ENCODE assay signal across 1 cellular context in the genomic region with DNA sequence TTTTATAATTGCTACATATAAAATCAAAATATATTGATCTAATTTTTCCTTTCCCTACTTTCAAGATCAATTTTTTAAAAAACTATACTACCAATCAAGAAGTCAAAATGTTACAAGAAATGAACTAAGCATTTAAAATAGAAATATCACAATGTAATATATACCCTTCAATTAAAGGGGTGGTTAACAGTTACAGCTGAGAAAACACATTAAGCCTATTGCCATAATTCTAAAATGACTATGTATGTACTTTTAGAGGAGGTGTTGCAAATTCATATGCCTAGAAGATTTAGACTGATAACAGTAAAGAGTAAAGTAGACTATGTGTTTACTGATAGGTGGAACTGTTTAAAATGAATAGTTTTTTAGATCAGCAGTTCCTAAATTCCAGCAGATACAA.
TF ChIP-seq lines count a peak whose summit lies in the region.

No MANE protein-coding gene starts in this region.

TF ChIP-seq in GM23338, 12 proteins besides CTCF, POLR2A, EP300 and RAD21 (continued from another document):
- TF ChIP-seq, protein P1, sequence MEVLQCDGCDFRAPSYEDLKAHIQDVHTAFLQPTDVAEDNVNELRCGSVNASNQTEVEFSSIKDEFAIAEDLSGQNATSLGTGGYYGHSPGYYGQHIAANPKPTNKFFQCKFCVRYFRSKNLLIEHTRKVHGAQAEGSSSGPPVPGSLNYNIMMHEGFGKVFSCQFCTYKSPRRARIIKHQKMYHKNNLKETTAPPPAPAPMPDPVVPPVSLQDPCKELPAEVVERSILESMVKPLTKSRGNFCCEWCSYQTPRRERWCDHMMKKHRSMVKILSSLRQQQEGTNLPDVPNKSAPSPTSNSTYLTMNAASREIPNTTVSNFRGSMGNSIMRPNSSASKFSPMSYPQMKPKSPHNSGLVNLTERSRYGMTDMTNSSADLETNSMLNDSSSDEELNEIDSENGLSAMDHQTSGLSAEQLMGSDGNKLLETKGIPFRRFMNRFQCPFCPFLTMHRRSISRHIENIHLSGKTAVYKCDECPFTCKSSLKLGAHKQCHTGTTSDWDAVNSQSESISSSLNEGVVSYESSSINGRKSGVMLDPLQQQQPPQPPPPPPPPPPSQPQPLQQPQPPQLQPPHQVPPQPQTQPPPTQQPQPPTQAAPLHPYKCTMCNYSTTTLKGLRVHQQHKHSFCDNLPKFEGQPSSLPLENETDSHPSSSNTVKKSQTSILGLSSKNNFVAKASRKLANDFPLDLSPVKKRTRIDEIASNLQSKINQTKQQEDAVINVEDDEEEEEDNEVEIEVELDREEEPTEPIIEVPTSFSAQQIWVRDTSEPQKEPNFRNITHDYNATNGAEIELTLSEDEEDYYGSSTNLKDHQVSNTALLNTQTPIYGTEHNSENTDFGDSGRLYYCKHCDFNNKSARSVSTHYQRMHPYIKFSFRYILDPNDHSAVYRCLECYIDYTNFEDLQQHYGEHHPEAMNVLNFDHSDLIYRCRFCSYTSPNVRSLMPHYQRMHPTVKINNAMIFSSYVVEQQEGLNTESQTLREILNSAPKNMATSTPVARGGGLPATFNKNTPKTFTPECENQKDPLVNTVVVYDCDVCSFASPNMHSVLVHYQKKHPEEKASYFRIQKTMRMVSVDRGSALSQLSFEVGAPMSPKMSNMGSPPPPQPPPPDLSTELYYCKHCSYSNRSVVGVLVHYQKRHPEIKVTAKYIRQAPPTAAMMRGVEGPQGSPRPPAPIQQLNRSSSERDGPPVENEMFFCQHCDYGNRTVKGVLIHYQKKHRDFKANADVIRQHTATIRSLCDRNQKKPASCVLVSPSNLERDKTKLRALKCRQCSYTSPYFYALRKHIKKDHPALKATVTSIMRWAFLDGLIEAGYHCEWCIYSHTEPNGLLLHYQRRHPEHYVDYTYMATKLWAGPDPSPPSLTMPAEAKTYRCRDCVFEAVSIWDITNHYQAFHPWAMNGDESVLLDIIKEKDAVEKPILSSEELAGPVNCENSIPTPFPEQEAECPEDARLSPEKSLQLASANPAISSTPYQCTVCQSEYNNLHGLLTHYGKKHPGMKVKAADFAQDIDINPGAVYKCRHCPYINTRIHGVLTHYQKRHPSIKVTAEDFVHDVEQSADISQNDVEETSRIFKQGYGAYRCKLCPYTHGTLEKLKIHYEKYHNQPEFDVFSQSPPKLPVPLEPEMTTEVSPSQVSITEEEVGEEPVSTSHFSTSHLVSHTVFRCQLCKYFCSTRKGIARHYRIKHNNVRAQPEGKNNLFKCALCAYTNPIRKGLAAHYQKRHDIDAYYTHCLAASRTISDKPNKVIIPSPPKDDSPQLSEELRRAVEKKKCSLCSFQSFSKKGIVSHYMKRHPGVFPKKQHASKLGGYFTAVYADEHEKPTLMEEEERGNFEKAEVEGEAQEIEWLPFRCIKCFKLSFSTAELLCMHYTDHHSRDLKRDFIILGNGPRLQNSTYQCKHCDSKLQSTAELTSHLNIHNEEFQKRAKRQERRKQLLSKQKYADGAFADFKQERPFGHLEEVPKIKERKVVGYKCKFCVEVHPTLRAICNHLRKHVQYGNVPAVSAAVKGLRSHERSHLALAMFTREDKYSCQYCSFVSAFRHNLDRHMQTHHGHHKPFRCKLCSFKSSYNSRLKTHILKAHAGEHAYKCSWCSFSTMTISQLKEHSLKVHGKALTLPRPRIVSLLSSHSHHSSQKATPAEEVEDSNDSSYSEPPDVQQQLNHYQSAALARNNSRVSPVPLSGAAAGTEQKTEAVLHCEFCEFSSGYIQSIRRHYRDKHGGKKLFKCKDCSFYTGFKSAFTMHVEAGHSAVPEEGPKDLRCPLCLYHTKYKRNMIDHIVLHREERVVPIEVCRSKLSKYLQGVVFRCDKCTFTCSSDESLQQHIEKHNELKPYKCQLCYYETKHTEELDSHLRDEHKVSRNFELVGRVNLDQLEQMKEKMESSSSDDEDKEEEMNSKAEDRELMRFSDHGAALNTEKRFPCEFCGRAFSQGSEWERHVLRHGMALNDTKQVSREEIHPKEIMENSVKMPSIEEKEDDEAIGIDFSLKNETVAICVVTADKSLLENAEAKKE (CRISPR knock-in tag; IDR thresholded peaks at IDR 0.05) = no peak
- no peak for TF ChIP-seq NANOG (IDR thresholded peaks at IDR 0.05; ENCODE audit: borderline replicate concordance)
- TF ChIP-seq STAT1 (IDR thresholded peaks at IDR 0.05; ENCODE audit: unreplicated experiment) = no peak
- TF ChIP-seq, protein P2, sequence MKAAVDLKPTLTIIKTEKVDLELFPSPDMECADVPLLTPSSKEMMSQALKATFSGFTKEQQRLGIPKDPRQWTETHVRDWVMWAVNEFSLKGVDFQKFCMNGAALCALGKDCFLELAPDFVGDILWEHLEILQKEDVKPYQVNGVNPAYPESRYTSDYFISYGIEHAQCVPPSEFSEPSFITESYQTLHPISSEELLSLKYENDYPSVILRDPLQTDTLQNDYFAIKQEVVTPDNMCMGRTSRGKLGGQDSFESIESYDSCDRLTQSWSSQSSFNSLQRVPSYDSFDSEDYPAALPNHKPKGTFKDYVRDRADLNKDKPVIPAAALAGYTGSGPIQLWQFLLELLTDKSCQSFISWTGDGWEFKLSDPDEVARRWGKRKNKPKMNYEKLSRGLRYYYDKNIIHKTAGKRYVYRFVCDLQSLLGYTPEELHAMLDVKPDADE (IDR thresholded peaks at IDR 0.05) = no peak
- TF ChIP-seq, protein P3, sequence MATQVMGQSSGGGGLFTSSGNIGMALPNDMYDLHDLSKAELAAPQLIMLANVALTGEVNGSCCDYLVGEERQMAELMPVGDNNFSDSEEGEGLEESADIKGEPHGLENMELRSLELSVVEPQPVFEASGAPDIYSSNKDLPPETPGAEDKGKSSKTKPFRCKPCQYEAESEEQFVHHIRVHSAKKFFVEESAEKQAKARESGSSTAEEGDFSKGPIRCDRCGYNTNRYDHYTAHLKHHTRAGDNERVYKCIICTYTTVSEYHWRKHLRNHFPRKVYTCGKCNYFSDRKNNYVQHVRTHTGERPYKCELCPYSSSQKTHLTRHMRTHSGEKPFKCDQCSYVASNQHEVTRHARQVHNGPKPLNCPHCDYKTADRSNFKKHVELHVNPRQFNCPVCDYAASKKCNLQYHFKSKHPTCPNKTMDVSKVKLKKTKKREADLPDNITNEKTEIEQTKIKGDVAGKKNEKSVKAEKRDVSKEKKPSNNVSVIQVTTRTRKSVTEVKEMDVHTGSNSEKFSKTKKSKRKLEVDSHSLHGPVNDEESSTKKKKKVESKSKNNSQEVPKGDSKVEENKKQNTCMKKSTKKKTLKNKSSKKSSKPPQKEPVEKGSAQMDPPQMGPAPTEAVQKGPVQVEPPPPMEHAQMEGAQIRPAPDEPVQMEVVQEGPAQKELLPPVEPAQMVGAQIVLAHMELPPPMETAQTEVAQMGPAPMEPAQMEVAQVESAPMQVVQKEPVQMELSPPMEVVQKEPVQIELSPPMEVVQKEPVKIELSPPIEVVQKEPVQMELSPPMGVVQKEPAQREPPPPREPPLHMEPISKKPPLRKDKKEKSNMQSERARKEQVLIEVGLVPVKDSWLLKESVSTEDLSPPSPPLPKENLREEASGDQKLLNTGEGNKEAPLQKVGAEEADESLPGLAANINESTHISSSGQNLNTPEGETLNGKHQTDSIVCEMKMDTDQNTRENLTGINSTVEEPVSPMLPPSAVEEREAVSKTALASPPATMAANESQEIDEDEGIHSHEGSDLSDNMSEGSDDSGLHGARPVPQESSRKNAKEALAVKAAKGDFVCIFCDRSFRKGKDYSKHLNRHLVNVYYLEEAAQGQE (IDR thresholded peaks at IDR 0.05; ENCODE audit: unreplicated experiment) = no peak
TF ChIP-seq in GM23338: peak in this region for 0.
